ENCODE assay signal across 1 cellular context in genomic region chr6:37019065-37019450, GRCh38.
TF ChIP-seq lines count a peak whose summit lies in the region.

No MANE protein-coding gene starts in this region.

TF ChIP-seq in H1, 55 proteins besides CTCF, POLR2A, EP300 and RAD21 (continued from another document):
- TF ChIP-seq SIN3A (conservative IDR thresholded peaks at IDR 0.05 in 1 of 2, IDR thresholded peaks at IDR 0.05 in 1 of 2; ENCODE audit: low read depth in 1 of 2, low read length in 2 of 2), result no peak
- no peak for TF ChIP-seq BACH1 (IDR thresholded peaks at IDR 0.05; ENCODE audit: low read length)
- TF ChIP-seq CHD2 (IDR thresholded peaks at IDR 0.05; ENCODE audit: low read length), result no peak
- no peak for TF ChIP-seq BRCA1 (IDR thresholded peaks at IDR 0.05; ENCODE audit: low read depth, low read length)
- no peak for TF ChIP-seq CHD7 (IDR thresholded peaks at IDR 0.05; ENCODE audit: insufficient replicate concordance, low read length)
- TF ChIP-seq CREB1 (IDR thresholded peaks at IDR 0.05), result no peak
- TF ChIP-seq JUN (IDR thresholded peaks at IDR 0.05; ENCODE audit: low read depth, low read length), result no peak
